Comparison of ENCODE assay signal across 13 cellular contexts in the genomic region with DNA sequence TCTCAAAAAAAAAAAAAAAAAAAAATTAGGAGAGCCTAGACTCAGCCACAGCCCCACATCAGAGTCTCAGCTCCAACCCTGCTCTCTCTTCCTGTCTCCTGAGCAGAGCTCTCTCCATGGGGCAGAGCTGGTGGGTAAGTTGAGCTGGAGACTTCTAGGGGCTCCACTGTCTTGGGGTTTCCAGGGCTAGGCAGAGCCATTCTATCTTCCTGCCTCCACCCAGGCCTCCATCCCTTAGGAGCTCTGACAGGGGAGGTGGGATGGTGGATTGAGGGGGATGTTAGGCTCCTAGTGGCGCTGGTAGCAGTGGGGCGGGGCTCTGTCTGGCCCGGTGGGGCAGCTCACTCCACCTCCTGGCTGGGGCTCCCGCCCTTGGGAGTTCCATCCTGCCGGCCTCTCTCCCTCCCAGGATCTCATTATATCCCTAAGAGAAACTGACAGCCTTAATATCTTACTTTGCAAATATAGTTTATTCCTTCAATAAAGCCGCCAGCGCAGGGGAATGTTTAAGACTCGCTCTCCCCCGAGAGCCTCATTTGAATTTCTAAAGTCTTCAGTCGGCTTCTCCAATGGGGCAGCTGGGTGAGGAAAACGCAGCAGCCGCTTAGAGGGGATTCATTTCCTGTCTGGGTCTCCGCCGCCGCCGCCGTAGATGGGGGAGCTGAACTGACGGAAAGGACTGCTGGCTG. TPM values are rescaled to one million over a fixed set of nuclear protein-coding genes. Genes with fewer than 3 reads are reported as not detected.
A peak's percentile ranks its signal among the peaks of the same experiment; 100 is the strongest.
DNase-seq lines count a peak whose midpoint lies in the region; ATAC-seq and TF ChIP-seq lines count a peak whose summit lies in the region.
"Had no signal": no experiment of that assay in that cellular context is flagged by ENCODE, and none has a peak within 500 bp of the region (broad histone marks: within the 10 kb centered on the region; RNA-seq: fewer than 3 reads in every experiment).

No MANE protein-coding gene starts in this region.

- POLR2A ChIA-PET in CD8-positive, alpha-beta T cell (lab: Charles Lee): no interaction called here

- peaks cover 10% of the 10 kb centered on the region for H3K4me1 ChIP-seq in CD8-positive, alpha-beta T cell (ENCODE audit: insufficient read depth, low read length)
- peaks cover 13% of the 10 kb centered on the region for H3K4me1 ChIP-seq in ectodermal cell (ENCODE audit: control insufficient read depth, insufficient read depth, low read length)
- H3K4me1 ChIP-seq: Caco-2, left lung had no signal

- H3K27me3 Mint-ChIP-seq in CD8-positive, alpha-beta T cell (ENCODE audit: low read depth): peaks cover 28% of the 10 kb centered on the region
- H3K27me3 Mint-ChIP-seq in neural crest cell (ENCODE audit: low read depth): peaks cover 2% of the 10 kb centered on the region

- ATAC-seq in CD8-positive, alpha-beta T cell: peak; percentile 52
- ATAC-seq in HG02885 (IDR thresholded peaks at IDR 0.05; ENCODE audit: poor library complexity, unreplicated experiment) (no peak), left lobe of liver (no peak), HG03045 (IDR thresholded peaks at IDR 0.05; ENCODE audit: unreplicated experiment) (no peak), GM21381 (IDR thresholded peaks at IDR 0.05; ENCODE audit: unreplicated experiment) (no peak)
- ATAC-seq: left lung had no signal

- H3K36me3 ChIP-seq in CD8-positive, alpha-beta T cell (ENCODE audit: insufficient read depth, low read length): no peaks in the 10 kb centered on the region
- H3K36me3 ChIP-seq in ectodermal cell (ENCODE audit: control insufficient read depth, insufficient read depth, low read length): no peaks in the 10 kb centered on the region
- H3K36me3 ChIP-seq: esophagus muscularis mucosa, left lung had no signal

- DNase-seq in CD8-positive, alpha-beta T cell: peak in 1 of 7 experiments; percentile 50
- DNase-seq in NCI-H2227 treated with DMSO at 0.1 percent for 48 hours (lab: John Stamatoyannopoulos, UW) (peak; percentile 66), neural crest cell (ENCODE audit: low read depth, low spot score) (peak; percentile 45), left lobe of liver (ENCODE audit: low spot score) (no peak)
- DNase-seq: Caco-2, left lung, MV-4-11 had no signal

- H3K4me3 Mint-ChIP-seq in CD8-positive, alpha-beta T cell: peak overlapping the region; percentile 22
- H3K4me3 Mint-ChIP-seq in neural crest cell: peak overlapping the region; percentile 58

- no peaks in the 10 kb centered on the region for H3K9me3 Mint-ChIP-seq in CD8-positive, alpha-beta T cell
- peaks cover 1% of the 10 kb centered on the region for H3K9me3 Mint-ChIP-seq in neural crest cell

- no peak overlapping the region for H3K4me3 ChIP-seq in CD8-positive, alpha-beta T cell (ENCODE audit: low read depth, low read length)
- peak overlapping the region; percentile 27 for H3K4me3 ChIP-seq in ectodermal cell (ENCODE audit: insufficient read depth, low read depth, low read length)
- H3K4me3 ChIP-seq: left lung had no signal

- no peak for TF ChIP-seq CTCF in CD8-positive, alpha-beta T cell (IDR thresholded peaks at IDR 0.05)
- no peak for TF ChIP-seq CTCF in neural crest cell (conservative IDR thresholded peaks at IDR 0.05)

- H3K27ac Mint-ChIP-seq in CD8-positive, alpha-beta T cell: no peak overlapping the region
- H3K27ac Mint-ChIP-seq in neural crest cell (ENCODE audit: unreplicated experiment): peak overlapping the region; percentile 76

- peaks cover 12% of the 10 kb centered on the region for H3K4me1 Mint-ChIP-seq in CD8-positive, alpha-beta T cell (ENCODE audit: low read depth)
- H3K4me1 Mint-ChIP-seq in neural crest cell: peaks cover 9% of the 10 kb centered on the region

- CTCF ChIA-PET in CD8-positive, alpha-beta T cell (lab: Charles Lee): no interaction called here

- WGBS in ectodermal cell, 2 experiments: 2 to 3% methylated on average over 18 of the region's 18 CpGs

- no peak overlapping the region for H3K27ac ChIP-seq in CD8-positive, alpha-beta T cell (ENCODE audit: low read depth, low read length)
- H3K27ac ChIP-seq in ectodermal cell (ENCODE audit: insufficient read depth, low read depth, low read length, poor library complexity, severe bottlenecking): no peak overlapping the region
- H3K27ac ChIP-seq: esophagus muscularis mucosa, left lung had no signal

- H3K9me3 ChIP-seq in CD8-positive, alpha-beta T cell (ENCODE audit: low read length): no peaks in the 10 kb centered on the region
- no peaks in the 10 kb centered on the region for H3K9me3 ChIP-seq in ectodermal cell (ENCODE audit: control insufficient read depth, low read length)
- H3K9me3 ChIP-seq: Caco-2, esophagus muscularis mucosa, left lung had no signal

- H3K36me3 Mint-ChIP-seq in CD8-positive, alpha-beta T cell: no peaks in the 10 kb centered on the region
- no peaks in the 10 kb centered on the region for H3K36me3 Mint-ChIP-seq in neural crest cell (ENCODE audit: low read depth)

- H3K27me3 ChIP-seq in CD8-positive, alpha-beta T cell (ENCODE audit: insufficient read depth, low read length): peaks cover 8% of the 10 kb centered on the region
- H3K27me3 ChIP-seq in ectodermal cell (ENCODE audit: control insufficient read depth, insufficient read depth, low read length, poor library complexity, severe bottlenecking): peaks cover 10% of the 10 kb centered on the region

- intact Hi-C loops in CD8-positive, alpha-beta T cell (cut with DNase I, micrococcal nuclease): no loop called here

RNA-seq across cellular contexts. Expression of gene C1QL1, which starts 19.2 kb away (rescaled TPM):
- total RNA-seq in CD8-positive, alpha-beta T cell: not detected
- 1.5 TPM for polyA plus RNA-seq in ectodermal cell (2013, experiment 1 of 4)
- polyA plus RNA-seq in ectodermal cell (2013, experiment 2 of 4): 2.1 TPM
- polyA plus RNA-seq in ectodermal cell (2013, experiment 3 of 4): 2.6 TPM
- 2.2 TPM for polyA plus RNA-seq in ectodermal cell (2013, experiment 4 of 4)
- 7.1 and 7.7 TPM in 2 replicates for total RNA-seq in neural crest cell
- 0.13 TPM for total RNA-seq in left lobe of liver
- total RNA-seq: subcutaneous adipose tissue had no signal

RNA-seq across cellular contexts. Expression of gene KIF18B, which starts 39.8 kb away (rescaled TPM):
- under 1 TPM in 1 of 2 experiments, not detected in 1; 0.11 TPM for total RNA-seq in CD8-positive, alpha-beta T cell
- polyA plus RNA-seq in ectodermal cell (2013, experiment 1 of 4): 47.1 TPM
- polyA plus RNA-seq in ectodermal cell (2013, experiment 2 of 4): 34.3 TPM
- 32.7 TPM for polyA plus RNA-seq in ectodermal cell (2013, experiment 3 of 4)
- 29.3 TPM for polyA plus RNA-seq in ectodermal cell (2013, experiment 4 of 4)
- total RNA-seq in neural crest cell (87.3 and 93.1 TPM in 2 replicates), left lobe of liver (0.25 TPM)

Comparison
In these comparisons a context has a peak if more than half of its experiments do, and no peak if none do; other contexts are left out.
1. RNA of gene KIF18B, which starts 39.8 kb away (total RNA-seq): 87.3 to 93.1 TPM in neural crest cell; 0.25 TPM in left lobe of liver (single experiment) and 0.11 TPM in CD8-positive, alpha-beta T cell; every median in the first group is over 10 times any median in the second.